In genomic region chr16:3553138-3553923, GRCh38 we compare ENCODE assay signal across 1 cellular context.
TF ChIP-seq lines count a peak whose summit lies in the region.

No MANE protein-coding gene starts in this region.

TF ChIP-seq in HepG2, 621 proteins besides CTCF, POLR2A, EP300 and RAD21:
- TF ChIP-seq CEBPG (CRISPR knock-in tag; IDR thresholded peaks at IDR 0.05) (no peak), CBX5 (CRISPR knock-in tag; IDR thresholded peaks at IDR 0.05; ENCODE audit: borderline replicate concordance) (no peak), ZNF251 (CRISPR knock-in tag; IDR thresholded peaks at IDR 0.05) (no peak), ATF2 (CRISPR knock-in tag; IDR thresholded peaks at IDR 0.05) (no peak), FOXK1 (CRISPR knock-in tag; IDR thresholded peaks at IDR 0.05; ENCODE audit: borderline replicate concordance, low read depth) (no peak)
